1 cellular context compared by ENCODE assay signal in the genomic region with DNA sequence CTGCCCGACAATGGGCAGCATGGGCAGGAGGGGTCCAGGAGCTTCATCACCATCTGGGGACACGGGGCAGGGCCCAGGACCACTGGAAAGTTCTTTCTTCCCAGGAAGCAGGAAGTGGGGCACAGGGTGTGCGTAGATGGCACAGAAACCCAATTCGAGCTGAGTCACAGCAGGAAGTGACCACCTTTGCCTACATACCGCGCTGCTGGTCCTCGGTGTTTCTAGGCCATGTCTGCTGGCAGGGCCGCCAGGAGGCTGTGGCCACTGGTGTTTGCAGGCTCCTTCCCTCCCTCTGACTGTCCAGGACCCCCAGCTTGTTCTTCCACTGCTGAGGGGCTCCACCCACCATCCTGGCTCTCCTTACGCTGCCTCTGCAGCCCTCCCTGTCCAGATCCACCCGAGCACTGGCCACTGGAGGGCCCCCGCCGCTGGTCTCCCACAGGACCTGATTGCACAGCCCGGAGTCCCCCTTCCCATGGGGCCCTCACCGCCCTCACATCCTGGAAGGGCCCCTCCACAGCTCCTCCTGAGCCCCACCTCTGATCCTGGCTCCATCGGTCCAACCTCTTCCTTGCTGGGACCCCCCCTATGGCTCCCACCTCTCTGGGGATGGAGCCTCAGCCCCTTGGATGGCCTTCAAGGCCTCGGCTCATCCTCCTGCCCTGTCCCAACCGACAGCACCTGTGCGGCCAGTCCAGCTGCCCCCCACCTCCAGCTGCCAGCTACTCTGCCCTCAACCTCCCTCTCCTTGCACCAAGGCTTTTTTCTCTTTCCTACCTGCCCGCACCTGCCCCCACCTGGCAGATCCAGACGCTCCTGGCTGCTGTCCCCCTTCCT.
TF ChIP-seq lines count a peak whose summit lies in the region.

No MANE protein-coding gene starts in this region.

TF ChIP-seq in WTC11, 78 proteins besides CTCF, POLR2A, EP300 and RAD21 (continues in another document):
- TF ChIP-seq, protein P1, sequence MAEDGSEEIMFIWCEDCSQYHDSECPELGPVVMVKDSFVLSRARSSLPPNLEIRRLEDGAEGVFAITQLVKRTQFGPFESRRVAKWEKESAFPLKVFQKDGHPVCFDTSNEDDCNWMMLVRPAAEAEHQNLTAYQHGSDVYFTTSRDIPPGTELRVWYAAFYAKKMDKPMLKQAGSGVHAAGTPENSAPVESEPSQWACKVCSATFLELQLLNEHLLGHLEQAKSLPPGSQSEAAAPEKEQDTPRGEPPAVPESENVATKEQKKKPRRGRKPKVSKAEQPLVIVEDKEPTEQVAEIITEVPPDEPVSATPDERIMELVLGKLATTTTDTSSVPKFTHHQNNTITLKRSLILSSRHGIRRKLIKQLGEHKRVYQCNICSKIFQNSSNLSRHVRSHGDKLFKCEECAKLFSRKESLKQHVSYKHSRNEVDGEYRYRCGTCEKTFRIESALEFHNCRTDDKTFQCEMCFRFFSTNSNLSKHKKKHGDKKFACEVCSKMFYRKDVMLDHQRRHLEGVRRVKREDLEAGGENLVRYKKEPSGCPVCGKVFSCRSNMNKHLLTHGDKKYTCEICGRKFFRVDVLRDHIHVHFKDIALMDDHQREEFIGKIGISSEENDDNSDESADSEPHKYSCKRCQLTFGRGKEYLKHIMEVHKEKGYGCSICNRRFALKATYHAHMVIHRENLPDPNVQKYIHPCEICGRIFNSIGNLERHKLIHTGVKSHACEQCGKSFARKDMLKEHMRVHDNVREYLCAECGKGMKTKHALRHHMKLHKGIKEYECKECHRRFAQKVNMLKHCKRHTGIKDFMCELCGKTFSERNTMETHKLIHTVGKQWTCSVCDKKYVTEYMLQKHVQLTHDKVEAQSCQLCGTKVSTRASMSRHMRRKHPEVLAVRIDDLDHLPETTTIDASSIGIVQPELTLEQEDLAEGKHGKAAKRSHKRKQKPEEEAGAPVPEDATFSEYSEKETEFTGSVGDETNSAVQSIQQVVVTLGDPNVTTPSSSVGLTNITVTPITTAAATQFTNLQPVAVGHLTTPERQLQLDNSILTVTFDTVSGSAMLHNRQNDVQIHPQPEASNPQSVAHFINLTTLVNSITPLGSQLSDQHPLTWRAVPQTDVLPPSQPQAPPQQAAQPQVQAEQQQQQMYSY (CRISPR knock-in tag; IDR thresholded peaks at IDR 0.05) = no peak
- TF ChIP-seq, protein P2, sequence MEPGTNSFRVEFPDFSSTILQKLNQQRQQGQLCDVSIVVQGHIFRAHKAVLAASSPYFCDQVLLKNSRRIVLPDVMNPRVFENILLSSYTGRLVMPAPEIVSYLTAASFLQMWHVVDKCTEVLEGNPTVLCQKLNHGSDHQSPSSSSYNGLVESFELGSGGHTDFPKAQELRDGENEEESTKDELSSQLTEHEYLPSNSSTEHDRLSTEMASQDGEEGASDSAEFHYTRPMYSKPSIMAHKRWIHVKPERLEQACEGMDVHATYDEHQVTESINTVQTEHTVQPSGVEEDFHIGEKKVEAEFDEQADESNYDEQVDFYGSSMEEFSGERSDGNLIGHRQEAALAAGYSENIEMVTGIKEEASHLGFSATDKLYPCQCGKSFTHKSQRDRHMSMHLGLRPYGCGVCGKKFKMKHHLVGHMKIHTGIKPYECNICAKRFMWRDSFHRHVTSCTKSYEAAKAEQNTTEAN (CRISPR knock-in tag; IDR thresholded peaks at IDR 0.05) = no peak
- no peak for TF ChIP-seq RORB (CRISPR knock-in tag; IDR thresholded peaks at IDR 0.05)
- TF ChIP-seq TEAD1 (CRISPR knock-in tag; IDR thresholded peaks at IDR 0.05) = no peak
- TF ChIP-seq ZNF232 (CRISPR knock-in tag; IDR thresholded peaks at IDR 0.05) = no peak
- no peak for TF ChIP-seq ESRRA (CRISPR knock-in tag; IDR thresholded peaks at IDR 0.05; ENCODE audit: borderline replicate concordance)
- TF ChIP-seq ZNF263 (CRISPR knock-in tag; IDR thresholded peaks at IDR 0.05; ENCODE audit: low read depth) = no peak
- TF ChIP-seq, protein P3, sequence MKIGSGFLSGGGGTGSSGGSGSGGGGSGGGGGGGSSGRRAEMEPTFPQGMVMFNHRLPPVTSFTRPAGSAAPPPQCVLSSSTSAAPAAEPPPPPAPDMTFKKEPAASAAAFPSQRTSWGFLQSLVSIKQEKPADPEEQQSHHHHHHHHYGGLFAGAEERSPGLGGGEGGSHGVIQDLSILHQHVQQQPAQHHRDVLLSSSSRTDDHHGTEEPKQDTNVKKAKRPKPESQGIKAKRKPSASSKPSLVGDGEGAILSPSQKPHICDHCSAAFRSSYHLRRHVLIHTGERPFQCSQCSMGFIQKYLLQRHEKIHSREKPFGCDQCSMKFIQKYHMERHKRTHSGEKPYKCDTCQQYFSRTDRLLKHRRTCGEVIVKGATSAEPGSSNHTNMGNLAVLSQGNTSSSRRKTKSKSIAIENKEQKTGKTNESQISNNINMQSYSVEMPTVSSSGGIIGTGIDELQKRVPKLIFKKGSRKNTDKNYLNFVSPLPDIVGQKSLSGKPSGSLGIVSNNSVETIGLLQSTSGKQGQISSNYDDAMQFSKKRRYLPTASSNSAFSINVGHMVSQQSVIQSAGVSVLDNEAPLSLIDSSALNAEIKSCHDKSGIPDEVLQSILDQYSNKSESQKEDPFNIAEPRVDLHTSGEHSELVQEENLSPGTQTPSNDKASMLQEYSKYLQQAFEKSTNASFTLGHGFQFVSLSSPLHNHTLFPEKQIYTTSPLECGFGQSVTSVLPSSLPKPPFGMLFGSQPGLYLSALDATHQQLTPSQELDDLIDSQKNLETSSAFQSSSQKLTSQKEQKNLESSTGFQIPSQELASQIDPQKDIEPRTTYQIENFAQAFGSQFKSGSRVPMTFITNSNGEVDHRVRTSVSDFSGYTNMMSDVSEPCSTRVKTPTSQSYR (CRISPR knock-in tag; IDR thresholded peaks at IDR 0.05) = no peak
- TF ChIP-seq, protein P4, sequence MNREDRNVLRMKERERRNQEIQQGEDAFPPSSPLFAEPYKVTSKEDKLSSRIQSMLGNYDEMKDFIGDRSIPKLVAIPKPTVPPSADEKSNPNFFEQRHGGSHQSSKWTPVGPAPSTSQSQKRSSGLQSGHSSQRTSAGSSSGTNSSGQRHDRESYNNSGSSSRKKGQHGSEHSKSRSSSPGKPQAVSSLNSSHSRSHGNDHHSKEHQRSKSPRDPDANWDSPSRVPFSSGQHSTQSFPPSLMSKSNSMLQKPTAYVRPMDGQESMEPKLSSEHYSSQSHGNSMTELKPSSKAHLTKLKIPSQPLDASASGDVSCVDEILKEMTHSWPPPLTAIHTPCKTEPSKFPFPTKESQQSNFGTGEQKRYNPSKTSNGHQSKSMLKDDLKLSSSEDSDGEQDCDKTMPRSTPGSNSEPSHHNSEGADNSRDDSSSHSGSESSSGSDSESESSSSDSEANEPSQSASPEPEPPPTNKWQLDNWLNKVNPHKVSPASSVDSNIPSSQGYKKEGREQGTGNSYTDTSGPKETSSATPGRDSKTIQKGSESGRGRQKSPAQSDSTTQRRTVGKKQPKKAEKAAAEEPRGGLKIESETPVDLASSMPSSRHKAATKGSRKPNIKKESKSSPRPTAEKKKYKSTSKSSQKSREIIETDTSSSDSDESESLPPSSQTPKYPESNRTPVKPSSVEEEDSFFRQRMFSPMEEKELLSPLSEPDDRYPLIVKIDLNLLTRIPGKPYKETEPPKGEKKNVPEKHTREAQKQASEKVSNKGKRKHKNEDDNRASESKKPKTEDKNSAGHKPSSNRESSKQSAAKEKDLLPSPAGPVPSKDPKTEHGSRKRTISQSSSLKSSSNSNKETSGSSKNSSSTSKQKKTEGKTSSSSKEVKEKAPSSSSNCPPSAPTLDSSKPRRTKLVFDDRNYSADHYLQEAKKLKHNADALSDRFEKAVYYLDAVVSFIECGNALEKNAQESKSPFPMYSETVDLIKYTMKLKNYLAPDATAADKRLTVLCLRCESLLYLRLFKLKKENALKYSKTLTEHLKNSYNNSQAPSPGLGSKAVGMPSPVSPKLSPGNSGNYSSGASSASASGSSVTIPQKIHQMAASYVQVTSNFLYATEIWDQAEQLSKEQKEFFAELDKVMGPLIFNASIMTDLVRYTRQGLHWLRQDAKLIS (CRISPR knock-in tag; IDR thresholded peaks at IDR 0.05; ENCODE audit: borderline replicate concordance) = no peak
- TF ChIP-seq, protein P5, sequence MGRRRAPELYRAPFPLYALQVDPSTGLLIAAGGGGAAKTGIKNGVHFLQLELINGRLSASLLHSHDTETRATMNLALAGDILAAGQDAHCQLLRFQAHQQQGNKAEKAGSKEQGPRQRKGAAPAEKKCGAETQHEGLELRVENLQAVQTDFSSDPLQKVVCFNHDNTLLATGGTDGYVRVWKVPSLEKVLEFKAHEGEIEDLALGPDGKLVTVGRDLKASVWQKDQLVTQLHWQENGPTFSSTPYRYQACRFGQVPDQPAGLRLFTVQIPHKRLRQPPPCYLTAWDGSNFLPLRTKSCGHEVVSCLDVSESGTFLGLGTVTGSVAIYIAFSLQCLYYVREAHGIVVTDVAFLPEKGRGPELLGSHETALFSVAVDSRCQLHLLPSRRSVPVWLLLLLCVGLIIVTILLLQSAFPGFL (CRISPR knock-in tag; IDR thresholded peaks at IDR 0.05; ENCODE audit: borderline replicate concordance) = no peak
- TF ChIP-seq, protein P6, sequence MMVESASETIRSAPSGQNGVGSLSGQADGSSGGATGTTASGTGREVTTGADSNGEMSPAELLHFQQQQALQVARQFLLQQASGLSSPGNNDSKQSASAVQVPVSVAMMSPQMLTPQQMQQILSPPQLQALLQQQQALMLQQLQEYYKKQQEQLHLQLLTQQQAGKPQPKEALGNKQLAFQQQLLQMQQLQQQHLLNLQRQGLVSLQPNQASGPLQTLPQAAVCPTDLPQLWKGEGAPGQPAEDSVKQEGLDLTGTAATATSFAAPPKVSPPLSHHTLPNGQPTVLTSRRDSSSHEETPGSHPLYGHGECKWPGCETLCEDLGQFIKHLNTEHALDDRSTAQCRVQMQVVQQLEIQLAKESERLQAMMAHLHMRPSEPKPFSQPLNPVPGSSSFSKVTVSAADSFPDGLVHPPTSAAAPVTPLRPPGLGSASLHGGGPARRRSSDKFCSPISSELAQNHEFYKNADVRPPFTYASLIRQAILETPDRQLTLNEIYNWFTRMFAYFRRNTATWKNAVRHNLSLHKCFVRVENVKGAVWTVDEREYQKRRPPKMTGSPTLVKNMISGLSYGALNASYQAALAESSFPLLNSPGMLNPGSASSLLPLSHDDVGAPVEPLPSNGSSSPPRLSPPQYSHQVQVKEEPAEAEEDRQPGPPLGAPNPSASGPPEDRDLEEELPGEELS (CRISPR knock-in tag; IDR thresholded peaks at IDR 0.05) = no peak
- TF ChIP-seq FOXJ3 (CRISPR knock-in tag; IDR thresholded peaks at IDR 0.05; ENCODE audit: borderline replicate concordance) = no peak
- TF ChIP-seq, protein P7, sequence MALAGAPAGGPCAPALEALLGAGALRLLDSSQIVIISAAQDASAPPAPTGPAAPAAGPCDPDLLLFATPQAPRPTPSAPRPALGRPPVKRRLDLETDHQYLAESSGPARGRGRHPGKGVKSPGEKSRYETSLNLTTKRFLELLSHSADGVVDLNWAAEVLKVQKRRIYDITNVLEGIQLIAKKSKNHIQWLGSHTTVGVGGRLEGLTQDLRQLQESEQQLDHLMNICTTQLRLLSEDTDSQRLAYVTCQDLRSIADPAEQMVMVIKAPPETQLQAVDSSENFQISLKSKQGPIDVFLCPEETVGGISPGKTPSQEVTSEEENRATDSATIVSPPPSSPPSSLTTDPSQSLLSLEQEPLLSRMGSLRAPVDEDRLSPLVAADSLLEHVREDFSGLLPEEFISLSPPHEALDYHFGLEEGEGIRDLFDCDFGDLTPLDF (CRISPR knock-in tag; IDR thresholded peaks at IDR 0.05) = no peak
- no peak for TF ChIP-seq HMGA2 (CRISPR knock-in tag; IDR thresholded peaks at IDR 0.05)
- TF ChIP-seq, protein P8, sequence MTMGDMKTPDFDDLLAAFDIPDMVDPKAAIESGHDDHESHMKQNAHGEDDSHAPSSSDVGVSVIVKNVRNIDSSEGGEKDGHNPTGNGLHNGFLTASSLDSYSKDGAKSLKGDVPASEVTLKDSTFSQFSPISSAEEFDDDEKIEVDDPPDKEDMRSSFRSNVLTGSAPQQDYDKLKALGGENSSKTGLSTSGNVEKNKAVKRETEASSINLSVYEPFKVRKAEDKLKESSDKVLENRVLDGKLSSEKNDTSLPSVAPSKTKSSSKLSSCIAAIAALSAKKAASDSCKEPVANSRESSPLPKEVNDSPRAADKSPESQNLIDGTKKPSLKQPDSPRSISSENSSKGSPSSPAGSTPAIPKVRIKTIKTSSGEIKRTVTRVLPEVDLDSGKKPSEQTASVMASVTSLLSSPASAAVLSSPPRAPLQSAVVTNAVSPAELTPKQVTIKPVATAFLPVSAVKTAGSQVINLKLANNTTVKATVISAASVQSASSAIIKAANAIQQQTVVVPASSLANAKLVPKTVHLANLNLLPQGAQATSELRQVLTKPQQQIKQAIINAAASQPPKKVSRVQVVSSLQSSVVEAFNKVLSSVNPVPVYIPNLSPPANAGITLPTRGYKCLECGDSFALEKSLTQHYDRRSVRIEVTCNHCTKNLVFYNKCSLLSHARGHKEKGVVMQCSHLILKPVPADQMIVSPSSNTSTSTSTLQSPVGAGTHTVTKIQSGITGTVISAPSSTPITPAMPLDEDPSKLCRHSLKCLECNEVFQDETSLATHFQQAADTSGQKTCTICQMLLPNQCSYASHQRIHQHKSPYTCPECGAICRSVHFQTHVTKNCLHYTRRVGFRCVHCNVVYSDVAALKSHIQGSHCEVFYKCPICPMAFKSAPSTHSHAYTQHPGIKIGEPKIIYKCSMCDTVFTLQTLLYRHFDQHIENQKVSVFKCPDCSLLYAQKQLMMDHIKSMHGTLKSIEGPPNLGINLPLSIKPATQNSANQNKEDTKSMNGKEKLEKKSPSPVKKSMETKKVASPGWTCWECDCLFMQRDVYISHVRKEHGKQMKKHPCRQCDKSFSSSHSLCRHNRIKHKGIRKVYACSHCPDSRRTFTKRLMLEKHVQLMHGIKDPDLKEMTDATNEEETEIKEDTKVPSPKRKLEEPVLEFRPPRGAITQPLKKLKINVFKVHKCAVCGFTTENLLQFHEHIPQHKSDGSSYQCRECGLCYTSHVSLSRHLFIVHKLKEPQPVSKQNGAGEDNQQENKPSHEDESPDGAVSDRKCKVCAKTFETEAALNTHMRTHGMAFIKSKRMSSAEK (CRISPR knock-in tag; IDR thresholded peaks at IDR 0.05; ENCODE audit: borderline replicate concordance) = no peak
- no peak for TF ChIP-seq NFE2L1 (CRISPR knock-in tag; IDR thresholded peaks at IDR 0.05)
- TF ChIP-seq, protein P9, sequence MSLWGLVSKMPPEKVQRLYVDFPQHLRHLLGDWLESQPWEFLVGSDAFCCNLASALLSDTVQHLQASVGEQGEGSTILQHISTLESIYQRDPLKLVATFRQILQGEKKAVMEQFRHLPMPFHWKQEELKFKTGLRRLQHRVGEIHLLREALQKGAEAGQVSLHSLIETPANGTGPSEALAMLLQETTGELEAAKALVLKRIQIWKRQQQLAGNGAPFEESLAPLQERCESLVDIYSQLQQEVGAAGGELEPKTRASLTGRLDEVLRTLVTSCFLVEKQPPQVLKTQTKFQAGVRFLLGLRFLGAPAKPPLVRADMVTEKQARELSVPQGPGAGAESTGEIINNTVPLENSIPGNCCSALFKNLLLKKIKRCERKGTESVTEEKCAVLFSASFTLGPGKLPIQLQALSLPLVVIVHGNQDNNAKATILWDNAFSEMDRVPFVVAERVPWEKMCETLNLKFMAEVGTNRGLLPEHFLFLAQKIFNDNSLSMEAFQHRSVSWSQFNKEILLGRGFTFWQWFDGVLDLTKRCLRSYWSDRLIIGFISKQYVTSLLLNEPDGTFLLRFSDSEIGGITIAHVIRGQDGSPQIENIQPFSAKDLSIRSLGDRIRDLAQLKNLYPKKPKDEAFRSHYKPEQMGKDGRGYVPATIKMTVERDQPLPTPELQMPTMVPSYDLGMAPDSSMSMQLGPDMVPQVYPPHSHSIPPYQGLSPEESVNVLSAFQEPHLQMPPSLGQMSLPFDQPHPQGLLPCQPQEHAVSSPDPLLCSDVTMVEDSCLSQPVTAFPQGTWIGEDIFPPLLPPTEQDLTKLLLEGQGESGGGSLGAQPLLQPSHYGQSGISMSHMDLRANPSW (CRISPR knock-in tag; conservative IDR thresholded peaks at IDR 0.05; ENCODE audit: low read depth) = no peak
- TF ChIP-seq, protein P10, sequence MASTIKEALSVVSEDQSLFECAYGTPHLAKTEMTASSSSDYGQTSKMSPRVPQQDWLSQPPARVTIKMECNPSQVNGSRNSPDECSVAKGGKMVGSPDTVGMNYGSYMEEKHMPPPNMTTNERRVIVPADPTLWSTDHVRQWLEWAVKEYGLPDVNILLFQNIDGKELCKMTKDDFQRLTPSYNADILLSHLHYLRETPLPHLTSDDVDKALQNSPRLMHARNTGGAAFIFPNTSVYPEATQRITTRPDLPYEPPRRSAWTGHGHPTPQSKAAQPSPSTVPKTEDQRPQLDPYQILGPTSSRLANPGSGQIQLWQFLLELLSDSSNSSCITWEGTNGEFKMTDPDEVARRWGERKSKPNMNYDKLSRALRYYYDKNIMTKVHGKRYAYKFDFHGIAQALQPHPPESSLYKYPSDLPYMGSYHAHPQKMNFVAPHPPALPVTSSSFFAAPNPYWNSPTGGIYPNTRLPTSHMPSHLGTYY (CRISPR knock-in tag; IDR thresholded peaks at IDR 0.05) = no peak
